In genomic region chr9:117103711-117104110, GRCh38 we compare ENCODE assay signal across 24 cellular contexts.
DNase-seq lines count a peak whose midpoint lies in the region; ATAC-seq and TF ChIP-seq lines count a peak whose summit lies in the region.
"Had no signal": no experiment of that assay in that cellular context is flagged by ENCODE, and none has a peak within 500 bp of the region (broad histone marks: within the 10 kb centered on the region; RNA-seq: fewer than 3 reads in every experiment).

No MANE protein-coding gene starts in this region.

- no peak for TF ChIP-seq CTCF in left lung (IDR thresholded peaks at IDR 0.05)

- no peaks in the 10 kb centered on the region for H3K27me3 ChIP-seq in left lung
- H3K27me3 ChIP-seq: SJSA1 had no signal

- intact Hi-C loops in left lung (cut with DNase I), result no loop called here

- no peak overlapping the region for H3K4me3 ChIP-seq in left lung
- H3K4me3 ChIP-seq: PC-9, SJSA1 had no signal

- H3K36me3 ChIP-seq in left lung, result no peaks in the 10 kb centered on the region
- H3K36me3 ChIP-seq: SJSA1 had no signal

- no peaks in the 10 kb centered on the region for H3K9me3 ChIP-seq in left lung
- H3K9me3 ChIP-seq: SJSA1 had no signal

- H3K4me1 ChIP-seq in left lung, result no peaks in the 10 kb centered on the region

- peak; percentile 95 for ATAC-seq in GM19351 (IDR thresholded peaks at IDR 0.05; ENCODE audit: unreplicated experiment)
- ATAC-seq in HG03565 (IDR thresholded peaks at IDR 0.05; ENCODE audit: unreplicated experiment), result peak; percentile 79
- no peak for ATAC-seq in left lung
- no peak for ATAC-seq in GM21423 (IDR thresholded peaks at IDR 0.05; ENCODE audit: unreplicated experiment)
- ATAC-seq: HCT116, Right ventricle myocardium inferior had no signal

- no peak overlapping the region for H3K27ac ChIP-seq in left lung
- H3K27ac ChIP-seq: 22Rv1, PC-9, SJSA1 had no signal

- DNase-seq in NCI-H2029 treated with DMSO at 0.1 percent for 48 hours (lab: John Stamatoyannopoulos, UW), result peak; percentile 3
- no peak for DNase-seq in NCI-H2029 (lab: John Stamatoyannopoulos, UW)
- peak; percentile 45 for DNase-seq in SW480 (ENCODE audit: low spot score)
- no peak for DNase-seq in NCI-H524 (lab: John Stamatoyannopoulos, UW)
- DNase-seq in left lung, result no peak
- DNase-seq: DMS153; DND-41; NCI-H1105 treated with DMSO at 0.1 percent for 48 hours; NCI-H146; NCI-H1930; NCI-H2171; NCI-H345; NCI-H510A treated with DMSO at 0.1 percent for 48 hours; NCI-H774; NK-92 treated with Interleukin-12 subunit alpha and Interleukin-12 subunit beta, amount 100 ng/mL, for 24 hours; PC-9; T-helper 1 cell had no signal

Comparison
In these comparisons a context has a peak if more than half of its experiments do, and no peak if none do; other contexts are left out.
1. DNase-seq: peak in NCI-H2029 treated with DMSO at 0.1 percent for 48 hours (single experiment) and SW480 (single experiment); none in NCI-H2029 (single experiment), NCI-H524 (0 of 2) and left lung (0 of 2).
2. ATAC-seq: peak in GM19351 (single experiment) and HG03565 (single experiment); none in left lung (single experiment) and GM21423 (single experiment).